In the genomic region with DNA sequence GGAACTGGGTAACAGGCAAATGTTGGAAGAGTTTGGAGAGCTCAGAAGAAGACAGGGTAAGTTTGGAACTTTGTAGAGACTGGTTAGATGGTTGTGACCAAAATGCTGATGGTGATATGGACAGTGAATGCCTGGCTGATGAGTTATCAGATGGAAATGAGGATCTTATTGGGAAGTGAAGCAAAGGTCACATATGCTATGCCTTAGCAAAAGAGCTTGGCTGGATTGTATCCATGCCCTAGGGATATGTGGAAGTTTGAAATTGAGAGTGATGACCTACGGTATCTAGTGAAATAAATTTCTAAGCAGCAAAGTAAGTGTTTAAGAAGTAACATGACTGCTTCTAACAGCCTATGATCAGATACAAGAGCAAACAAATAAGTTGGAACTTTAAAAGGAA, we compare ENCODE assay signal across 16 cellular contexts. TPM values are rescaled to one million over a fixed set of nuclear protein-coding genes. Genes with fewer than 3 reads are reported as not detected.
DNase-seq lines count a peak whose midpoint lies in the region; ATAC-seq and TF ChIP-seq lines count a peak whose summit lies in the region.
"Had no signal": no experiment of that assay in that cellular context is flagged by ENCODE, and none has a peak within 500 bp of the region (broad histone marks: within the 10 kb centered on the region; RNA-seq: fewer than 3 reads in every experiment).

No MANE protein-coding gene starts in this region.

- H3K18ac ChIP-seq in trophoblast cell (ENCODE audit: low read length): no peak overlapping the region

- H3K4me1 Mint-ChIP-seq in activated T-helper 1 cell treated with anti-CD3 and anti-CD28 coated beads, Interleukin-12 subunit alpha, Interleukin-12 subunit beta, Interleukin-2, Interleukin-4 antibody, amounts not matched to agents 30 ng/mL and 10 ng/mL and 1 ng/mL, durations not matched to agents 14 hours and 24 hours and 36 hours (ENCODE audit: low read depth): no peaks in the 10 kb centered on the region

- H3K27ac Mint-ChIP-seq in activated T-helper 1 cell treated with anti-CD3 and anti-CD28 coated beads, Interleukin-12 subunit alpha, Interleukin-12 subunit beta, Interleukin-2, Interleukin-4 antibody, amounts not matched to agents 30 ng/mL and 10 ng/mL and 1 ng/mL, durations not matched to agents 14 hours and 24 hours and 36 hours: no peak overlapping the region
- H3K27ac Mint-ChIP-seq: CD8-positive, alpha-beta T cell had no signal

- H3K27me3 ChIP-seq in BJ (ENCODE audit: control insufficient read depth, insufficient read depth, low read length) (no peaks in the 10 kb centered on the region), adipocyte (replicated peaks; ENCODE audit: control insufficient read depth, insufficient read depth, low read length) (no peaks in the 10 kb centered on the region), trophoblast cell (ENCODE audit: insufficient read depth, low read length) (no peaks in the 10 kb centered on the region)
- H3K27me3 ChIP-seq: BE2C had no signal

- no peak overlapping the region for H3K4me3 ChIP-seq in BJ (ENCODE audit: low read depth, low read length)
- H3K4me3 ChIP-seq in HFF-Myc (replicated peaks; ENCODE audit: low read depth, low read length): no peak overlapping the region
- peak overlapping the region; percentile 18 for H3K4me3 ChIP-seq in adipocyte (ENCODE audit: low read length)
- no peak overlapping the region for H3K4me3 ChIP-seq in trophoblast cell (ENCODE audit: low read depth, low read length)
- H3K4me3 ChIP-seq: K562, PC-9 had no signal

- intact Hi-C loops in activated T-helper 1 cell treated with anti-CD3 and anti-CD28 coated beads, Interleukin-12 subunit alpha, Interleukin-12 subunit beta, Interleukin-2, Interleukin-4 antibody, amounts not matched to agents 30 ng/mL and 10 ng/mL and 1 ng/mL, durations not matched to agents 14 hours and 24 hours and 36 hours (cut with micrococcal nuclease): no loop called here

- POLR2A ChIA-PET in BJ (lab: Charles Lee): interaction anchor here (0.5 kb wide), 1 partner anchor 65 kb away, joined by 3 read pairs; no protein-coding TSS in a partner anchor

- H3K4ac ChIP-seq in trophoblast cell (ENCODE audit: low read depth, low read length): no peak overlapping the region

- H2BK12ac ChIP-seq in trophoblast cell (ENCODE audit: low read length): no peak overlapping the region

- H2BK5ac ChIP-seq in trophoblast cell (ENCODE audit: low read depth, low read length, poor library complexity): no peak overlapping the region

- no peak for TF ChIP-seq CTCF in BJ (IDR thresholded peaks at IDR 0.05; ENCODE audit: insufficient read depth, low read depth, low read length)
- TF ChIP-seq CTCF in HFF-Myc (IDR thresholded peaks at IDR 0.05; ENCODE audit: low read depth, low read length, missing control alignments): no peak

- H3K9me3 Mint-ChIP-seq in activated T-helper 1 cell treated with anti-CD3 and anti-CD28 coated beads, Interleukin-12 subunit alpha, Interleukin-12 subunit beta, Interleukin-2, Interleukin-4 antibody, amounts not matched to agents 30 ng/mL and 10 ng/mL and 1 ng/mL, durations not matched to agents 14 hours and 24 hours and 36 hours: peaks cover 4% of the 10 kb centered on the region

- no peaks in the 10 kb centered on the region for H3K36me3 ChIP-seq in BJ (ENCODE audit: control insufficient read depth, insufficient read depth, low read length)
- H3K36me3 ChIP-seq in adipocyte (ENCODE audit: control insufficient read depth, insufficient read depth, low read length, severe bottlenecking): no peaks in the 10 kb centered on the region
- H3K36me3 ChIP-seq in trophoblast cell (ENCODE audit: control insufficient read depth in 1 of 2, insufficient read depth in 2 of 2, low read length in 2 of 2): no peaks in the 10 kb centered on the region
- H3K36me3 ChIP-seq: BE2C had no signal

- H4K91ac ChIP-seq in trophoblast cell (ENCODE audit: low read depth, low read length): no peak overlapping the region

- no peak overlapping the region for H3K14ac ChIP-seq in trophoblast cell (ENCODE audit: low read length)

- no CpG with 5 or more reads among the region's 1 CpG for WGBS in trophoblast cell (ENCODE audit: extremely low coverage, insufficient coverage, insufficient read length)

- no peak overlapping the region for H3K4me2 ChIP-seq in trophoblast cell (ENCODE audit: low read length)
- H3K4me2 ChIP-seq: PC-9 had no signal

- no peak overlapping the region for H2AK5ac ChIP-seq in trophoblast cell (ENCODE audit: low read length)

- DNase-seq in BJ (ENCODE audit: low read depth) (peak; percentile 59), HFF-Myc (ENCODE audit: extremely low read depth, low read depth) (peak; percentile 91), adipocyte (ENCODE audit: low read depth) (peak; percentile 17), trophoblast cell (peak; percentile 38 to 84)
- no peak for DNase-seq in stimulated activated CD4-positive, alpha-beta T cell treated with anti-CD3 and anti-CD28 coated beads, Interleukin-1b, Interleukin-23, amount 100 ng/mL, for 48 hours
- DNase-seq in activated T-helper 1 cell treated with anti-CD3 and anti-CD28 coated beads, Interleukin-12 subunit alpha, Interleukin-12 subunit beta, Interleukin-2, Interleukin-4 antibody, amounts not matched to agents 30 ng/mL and 10 ng/mL and 1 ng/mL, durations not matched to agents 14 hours and 24 hours and 36 hours (ENCODE audit: low spot score): no peak
- DNase-seq: BE2C; CD8-positive, alpha-beta T cell; DND-41; NCI-H146; NCI-H226; PC-9 had no signal

- H3K79me2 ChIP-seq in trophoblast cell (ENCODE audit: control insufficient read depth, insufficient read depth, low read length, poor library complexity): no peaks in the 10 kb centered on the region

- no peak overlapping the region for H2BK120ac ChIP-seq in trophoblast cell (ENCODE audit: insufficient read depth, low read length, poor library complexity)

- H3K9ac ChIP-seq in adipocyte (ENCODE audit: low read length): no peak overlapping the region
- no peak overlapping the region for H3K9ac ChIP-seq in trophoblast cell (ENCODE audit: low read length)

- H3K36me3 Mint-ChIP-seq in activated T-helper 1 cell treated with anti-CD3 and anti-CD28 coated beads, Interleukin-12 subunit alpha, Interleukin-12 subunit beta, Interleukin-2, Interleukin-4 antibody, amounts not matched to agents 30 ng/mL and 10 ng/mL and 1 ng/mL, durations not matched to agents 14 hours and 24 hours and 36 hours (ENCODE audit: low read depth): no peaks in the 10 kb centered on the region
- H3K36me3 Mint-ChIP-seq: CD8-positive, alpha-beta T cell had no signal

- H2AFZ ChIP-seq in trophoblast cell (ENCODE audit: insufficient read depth, low read length, poor library complexity): no peak overlapping the region
- H2AFZ ChIP-seq: PC-9 had no signal

- no peak overlapping the region for H4K8ac ChIP-seq in trophoblast cell (ENCODE audit: low read depth, low read length)

- CTCF ChIA-PET in BJ (lab: Yijun Ruan, JAX): no interaction called here

- no peak overlapping the region for H3K27ac ChIP-seq in trophoblast cell (ENCODE audit: low read depth, low read length)
- H3K27ac ChIP-seq: PC-9 had no signal

- no peaks in the 10 kb centered on the region for H3K79me1 ChIP-seq in trophoblast cell (ENCODE audit: low read length)

- peaks cover 3% of the 10 kb centered on the region for H3K9me3 ChIP-seq in adipocyte (ENCODE audit: control insufficient read depth, low read length)
- peaks cover 2% of the 10 kb centered on the region for H3K9me3 ChIP-seq in trophoblast cell (ENCODE audit: insufficient read depth, low read depth, low read length)
- H3K9me3 ChIP-seq: BE2C had no signal

- no peak overlapping the region for H3K23ac ChIP-seq in trophoblast cell (ENCODE audit: low read length)

- no peak for ATAC-seq in GM21737 (IDR thresholded peaks at IDR 0.05; ENCODE audit: unreplicated experiment)
- ATAC-seq: CD8-positive, alpha-beta T cell; K562; Right ventricle myocardium inferior had no signal

- no peak overlapping the region for H4K12ac ChIP-seq in trophoblast cell (ENCODE audit: low read depth, low read length)

- no peak overlapping the region for H3K4me3 Mint-ChIP-seq in activated T-helper 1 cell treated with anti-CD3 and anti-CD28 coated beads, Interleukin-12 subunit alpha, Interleukin-12 subunit beta, Interleukin-2, Interleukin-4 antibody, amounts not matched to agents 30 ng/mL and 10 ng/mL and 1 ng/mL, durations not matched to agents 14 hours and 24 hours and 36 hours
- H3K4me3 Mint-ChIP-seq: CD8-positive, alpha-beta T cell had no signal

- H3K27me3 Mint-ChIP-seq in activated T-helper 1 cell treated with anti-CD3 and anti-CD28 coated beads, Interleukin-12 subunit alpha, Interleukin-12 subunit beta, Interleukin-2, Interleukin-4 antibody, amounts not matched to agents 30 ng/mL and 10 ng/mL and 1 ng/mL, durations not matched to agents 14 hours and 24 hours and 36 hours (ENCODE audit: insufficient read depth): no peaks in the 10 kb centered on the region

- peaks cover 25% of the 10 kb centered on the region for H3K4me1 ChIP-seq in adipocyte (ENCODE audit: control insufficient read depth, insufficient read depth, low read length)
- no peaks in the 10 kb centered on the region for H3K4me1 ChIP-seq in trophoblast cell (ENCODE audit: control insufficient read depth in 1 of 2, insufficient read depth in 2 of 2, low read length in 2 of 2)
- H3K4me1 ChIP-seq: BE2C had no signal

RNA-seq across cellular contexts. Expression of a gene that starts 17.8 kb away (rescaled TPM):
- polyA plus RNA-seq in BJ (2011; rRNA removed): not detected in 2 replicates
- not detected in 2 replicates for polyA minus RNA-seq in BJ (2011; rRNA and poly(A)+ RNA removed)
- polyA plus RNA-seq in trophoblast cell (2013): 0.06 and 0.14 TPM in 2 replicates
- total RNA-seq in activated T-helper 1 cell treated with anti-CD3 and anti-CD28 coated beads, Interleukin-12 subunit alpha, Interleukin-12 subunit beta, Interleukin-2, Interleukin-4 antibody, amounts not matched to agents 30 ng/mL and 10 ng/mL and 1 ng/mL, durations not matched to agents 14 hours and 24 hours and 36 hours: not detected in 2 replicates
- total RNA-seq: A673; CD8-positive, alpha-beta T cell; K562; PC-9; Right ventricle myocardium inferior had no signal
- polyA plus RNA-seq: K562 had no signal

Comparison
In these comparisons a context has a peak if more than half of its experiments do, and no peak if none do; other contexts are left out.
1. DNase-seq: peak in BJ (single experiment), HFF-Myc (single experiment), adipocyte (single experiment) and trophoblast cell (2 of 2); none in stimulated activated CD4-positive, alpha-beta T cell treated with anti-CD3 and anti-CD28 coated beads, Interleukin-1b, Interleukin-23, amount 100 ng/mL, for 48 hours (single experiment) and activated T-helper 1 cell treated with anti-CD3 and anti-CD28 coated beads, Interleukin-12 subunit alpha, Interleukin-12 subunit beta, Interleukin-2, Interleukin-4 antibody, amounts not matched to agents 30 ng/mL and 10 ng/mL and 1 ng/mL, durations not matched to agents 14 hours and 24 hours and 36 hours (single experiment).